Comparison of ENCODE assay signal across 8 cellular contexts in genomic region chr2:7203056-7203467, GRCh38.
DNase-seq lines count a peak whose midpoint lies in the region; ATAC-seq, FAIRE-seq and TF ChIP-seq lines count a peak whose summit lies in the region.

No MANE protein-coding gene starts in this region.

- H3K79me2 ChIP-seq in hepatocyte, result no peaks in the 10 kb centered on the region
- H3K79me2 ChIP-seq in smooth muscle cell (ENCODE audit: low read depth), result no peaks in the 10 kb centered on the region

- H3K9ac ChIP-seq in smooth muscle cell (ENCODE audit: low read depth), result no peak overlapping the region

- TF ChIP-seq POLR2A in GM12891 (IDR thresholded peaks at IDR 0.05; ENCODE audit: low read depth, low read length), result no peak

- no peak overlapping the region for H3K27ac ChIP-seq in 22Rv1
- H3K27ac ChIP-seq in hepatocyte, result no peak overlapping the region
- no peak overlapping the region for H3K27ac ChIP-seq in smooth muscle cell (ENCODE audit: low read depth)

- H3K4me1 ChIP-seq in hepatocyte (ENCODE audit: insufficient read depth) (no peaks in the 10 kb centered on the region), smooth muscle cell (ENCODE audit: low read depth) (no peaks in the 10 kb centered on the region)

- H3K36me3 ChIP-seq in hepatocyte (replicated peaks; ENCODE audit: insufficient read depth, low read depth) (no peaks in the 10 kb centered on the region), smooth muscle cell (ENCODE audit: low read depth) (no peaks in the 10 kb centered on the region)

- H3K9me2 ChIP-seq in hepatocyte (replicated peaks; ENCODE audit: insufficient read depth), result no peaks in the 10 kb centered on the region

- H3K4me2 ChIP-seq in hepatocyte (no peak overlapping the region), smooth muscle cell (no peak overlapping the region)

- H4K20me1 ChIP-seq in hepatocyte (ENCODE audit: insufficient read depth, poor library complexity, severe bottlenecking) (no peaks in the 10 kb centered on the region), smooth muscle cell (ENCODE audit: low read depth) (no peaks in the 10 kb centered on the region)

- H3F3A ChIP-seq in smooth muscle cell (ENCODE audit: low read depth), result no peaks in the 10 kb centered on the region

- H3K9me3 ChIP-seq in hepatocyte (ENCODE audit: low read depth) (no peaks in the 10 kb centered on the region), smooth muscle cell (replicated peaks; ENCODE audit: low read depth) (no peaks in the 10 kb centered on the region)

- peak; percentile 67 for FAIRE-seq in GM12891 (lab: Jason Lieb, UNC)

- no peak overlapping the region for H3K4me3 ChIP-seq in hepatocyte
- H3K4me3 ChIP-seq in smooth muscle cell, result no peak overlapping the region

- peak; percentile 89 for TF ChIP-seq CTCF in 22Rv1 (IDR thresholded peaks at IDR 0.05)
- peak; percentile 97 for TF ChIP-seq CTCF in hepatocyte (IDR thresholded peaks at IDR 0.05; ENCODE audit: poor library complexity)
- peak; percentile 98 for TF ChIP-seq CTCF in smooth muscle cell (IDR thresholded peaks at IDR 0.05; ENCODE audit: borderline replicate concordance, insufficient read depth, poor library complexity, severe bottlenecking)

- H2AFZ ChIP-seq in hepatocyte, result no peak overlapping the region
- H2AFZ ChIP-seq in smooth muscle cell (ENCODE audit: low read depth), result no peak overlapping the region

- H3K27me3 ChIP-seq in hepatocyte, result no peaks in the 10 kb centered on the region
- H3K27me3 ChIP-seq in smooth muscle cell (ENCODE audit: low read depth), result peaks cover 4% of the 10 kb centered on the region

- 4% methylated on average over 4 of the region's 4 CpGs for WGBS in hepatocyte (ENCODE audit: low lambda C conversion rate, missing lambda C conversion rate)
- 2% methylated on average over 4 of the region's 4 CpGs for WGBS in smooth muscle cell (ENCODE audit: low lambda C conversion rate)

- ATAC-seq in GM18502 (IDR thresholded peaks at IDR 0.05; ENCODE audit: poor library complexity, unreplicated experiment), result no peak

- DNase-seq in GM12891 (ENCODE audit: insufficient read length, low spot score) (peak; percentile 19), NCI-H1092 treated with DMSO at 0.1 percent for 48 hours (lab: John Stamatoyannopoulos, UW) (peak; percentile 53), SKM-1 treated with dmso at 0.1 percent for 144 hours (lab: John Stamatoyannopoulos, UW; ENCODE audit: unreplicated experiment) (peak; percentile 30), amniotic epithelial cell (ENCODE audit: low read depth) (peak; percentile 72), hepatocyte (ENCODE audit: low spot score) (peak; percentile 82), smooth muscle cell (lab: John Stamatoyannopoulos, UW; ENCODE audit: unreplicated experiment) (no peak)

TF ChIP-seq in GM12891, 5 proteins besides CTCF, POLR2A, EP300 and RAD21:
- TF ChIP-seq SPI1 (IDR thresholded peaks at IDR 0.05; ENCODE audit: low read depth, low read length) (no peak), POLR2AphosphoS5 (IDR thresholded peaks at IDR 0.05; ENCODE audit: low read depth, low read length) (no peak), PAX5 (IDR thresholded peaks at IDR 0.05; ENCODE audit: insufficient read depth, low read length, severe bottlenecking) (no peak), TAF1 (IDR thresholded peaks at IDR 0.05; ENCODE audit: low read depth, low read length) (no peak), POU2F2 (IDR thresholded peaks at IDR 0.05; ENCODE audit: low read depth, low read length) (no peak)
